Comparison of ENCODE assay signal across 13 cellular contexts in genomic region chr9:77440057-77440456, GRCh38.
A peak's percentile ranks its signal among the peaks of the same experiment; 100 is the strongest.
DNase-seq lines count a peak whose midpoint lies in the region; ATAC-seq and TF ChIP-seq lines count a peak whose summit lies in the region.
"Had no signal": no experiment of that assay in that cellular context is flagged by ENCODE, and none has a peak within 500 bp of the region (broad histone marks: within the 10 kb centered on the region; RNA-seq: fewer than 3 reads in every experiment).

No MANE protein-coding gene starts in this region.

- peak overlapping the region; percentile 14 for H3K27ac ChIP-seq in osteoblast (ENCODE audit: low read depth, low read length)
- no peak overlapping the region for H3K27ac ChIP-seq in OCI-LY7 (ENCODE audit: low read depth, low read length, poor library complexity, severe bottlenecking)
- H3K27ac ChIP-seq: tibial nerve had no signal

- peaks cover 21% of the 10 kb centered on the region for H3K4me1 Mint-ChIP-seq in chondrocyte (ENCODE audit: low read depth)
- H3K4me1 Mint-ChIP-seq: activated naive CD8-positive, alpha-beta T cell treated with anti-CD3 and anti-CD28 coated beads for 36 hours had no signal

- intact Hi-C loops in OCI-LY7 (cut with micrococcal nuclease; ENCODE audit: unreplicated experiment): no loop called here

- H3K9me2 ChIP-seq in OCI-LY7 (ENCODE audit: insufficient read depth, low read length): no peaks in the 10 kb centered on the region

- H3K9me3 ChIP-seq in osteoblast (ENCODE audit: low read depth, low read length) (no peaks in the 10 kb centered on the region), OCI-LY7 (ENCODE audit: low read length) (no peaks in the 10 kb centered on the region)
- H3K9me3 ChIP-seq: esophagus muscularis mucosa, tibial nerve had no signal

- H4K20me1 ChIP-seq in osteoblast (ENCODE audit: insufficient read depth, low read length) (no peaks in the 10 kb centered on the region), OCI-LY7 (ENCODE audit: insufficient read depth, low read length) (no peaks in the 10 kb centered on the region)

- peak overlapping the region; percentile 94 for H2AFZ ChIP-seq in osteoblast (ENCODE audit: low read length)
- no peak overlapping the region for H2AFZ ChIP-seq in OCI-LY7 (ENCODE audit: low read length)

- no peak for ATAC-seq in GM18502 (IDR thresholded peaks at IDR 0.05; ENCODE audit: poor library complexity, unreplicated experiment)
- ATAC-seq: activated CD4-positive, CD25-positive, alpha-beta regulatory T cell treated with anti-CD3 and anti-CD28 coated beads, Interleukin-2, amount 50 U/mL, for 24 hours had no signal

- H3K4me3 Mint-ChIP-seq in chondrocyte (ENCODE audit: unreplicated experiment): peak overlapping the region; percentile 52
- H3K4me3 Mint-ChIP-seq: activated naive CD8-positive, alpha-beta T cell treated with anti-CD3 and anti-CD28 coated beads for 36 hours had no signal

- H3K4me1 ChIP-seq in osteoblast (ENCODE audit: insufficient read depth, low read length) (peaks cover 6% of the 10 kb centered on the region), OCI-LY7 (ENCODE audit: insufficient read depth, low read length, poor library complexity, severe bottlenecking) (no peaks in the 10 kb centered on the region)

- H3K4me2 ChIP-seq in osteoblast (ENCODE audit: insufficient read depth, low read length) (peak overlapping the region; percentile 80), OCI-LY7 (ENCODE audit: low read length) (no peak overlapping the region)

- POLR2A ChIA-PET in OCI-LY7 (lab: Charles Lee): interaction anchor here (0.7 to 0.9 kb wide), 2 partner anchors 17 to 298 kb away, joined by 3 read pairs; no protein-coding TSS in a partner anchor

- no TSS peak for BruUV-seq in OCI-LY7 (replicated peaks; lab: Mats Ljungman, UMichigan)

- H3K27ac Mint-ChIP-seq in chondrocyte (ENCODE audit: unreplicated experiment): peak overlapping the region; percentile 66
- H3K27ac Mint-ChIP-seq: activated naive CD8-positive, alpha-beta T cell treated with anti-CD3 and anti-CD28 coated beads for 36 hours had no signal

- no peaks in the 10 kb centered on the region for H3K36me3 ChIP-seq in osteoblast (ENCODE audit: insufficient read depth, low read length)
- H3K36me3 ChIP-seq in OCI-LY7 (ENCODE audit: insufficient read depth, low read length): no peaks in the 10 kb centered on the region
- H3K36me3 ChIP-seq: esophagus muscularis mucosa, tibial nerve had no signal

- peak; percentile 48 for DNase-seq in EL
- DNase-seq in NCI-H2081 (lab: John Stamatoyannopoulos, UW): peak; percentile 95 to 98
- no peak for DNase-seq in chondrocyte (ENCODE audit: low spot score)
- DNase-seq in osteoblast (ENCODE audit: insufficient read length, low spot score, missing footprints): peak; percentile 88
- DNase-seq in activated naive CD4-positive, alpha-beta T cell treated with Interleukin-2 at 50 U/mL for 16 hours: no peak
- no peak for DNase-seq in OCI-LY7 (ENCODE audit: low spot score)
- no peak for DNase-seq in T-helper 9 cell
- DNase-seq: activated naive CD8-positive, alpha-beta T cell treated with anti-CD3 and anti-CD28 coated beads for 36 hours; NCI-H526 treated with DMSO at 0.1 percent for 48 hours had no signal

- TF ChIP-seq CTCF in chondrocyte (IDR thresholded peaks at IDR 0.05): peak; percentile 5
- TF ChIP-seq CTCF in osteoblast (IDR thresholded peaks at IDR 0.05; ENCODE audit: extremely low read depth, low read depth, low read length): no peak
- TF ChIP-seq CTCF in OCI-LY7 (conservative IDR thresholded peaks at IDR 0.05; ENCODE audit: low read length): no peak

- CTCF ChIA-PET in OCI-LY7 (lab: Charles Lee; ENCODE audit: unreplicated experiment): no interaction called here

- H3K36me3 Mint-ChIP-seq in chondrocyte (ENCODE audit: low read depth): no peaks in the 10 kb centered on the region
- H3K36me3 Mint-ChIP-seq: activated naive CD8-positive, alpha-beta T cell treated with anti-CD3 and anti-CD28 coated beads for 36 hours had no signal

- no peaks in the 10 kb centered on the region for H3K27me3 ChIP-seq in osteoblast (ENCODE audit: insufficient read depth, low read length)
- H3K27me3 ChIP-seq: esophagus muscularis mucosa, tibial nerve had no signal

- H3K4me3 ChIP-seq in osteoblast (ENCODE audit: insufficient read depth, low read length) (peak overlapping the region; percentile 67), OCI-LY7 (ENCODE audit: low read depth, low read length, poor library complexity, severe bottlenecking) (no peak overlapping the region)
- H3K4me3 ChIP-seq: tibial nerve had no signal

- H3K27me3 Mint-ChIP-seq in chondrocyte (ENCODE audit: low read depth): peaks cover 4% of the 10 kb centered on the region
- H3K27me3 Mint-ChIP-seq: activated naive CD8-positive, alpha-beta T cell treated with anti-CD3 and anti-CD28 coated beads for 36 hours had no signal

- no peaks in the 10 kb centered on the region for H3K9me3 Mint-ChIP-seq in chondrocyte (ENCODE audit: low read depth)
- H3K9me3 Mint-ChIP-seq: activated naive CD8-positive, alpha-beta T cell treated with anti-CD3 and anti-CD28 coated beads for 36 hours had no signal

- H3K79me2 ChIP-seq in osteoblast (ENCODE audit: insufficient read depth, low read length) (no peaks in the 10 kb centered on the region), OCI-LY7 (ENCODE audit: insufficient read depth, low read depth, low read length) (no peaks in the 10 kb centered on the region)

Comparison
In these comparisons a context has a peak if more than half of its experiments do, and no peak if none do; other contexts are left out.
1. DNase-seq: peak in EL (single experiment), NCI-H2081 (2 of 2) and osteoblast (single experiment); none in chondrocyte (single experiment), activated naive CD4-positive, alpha-beta T cell treated with Interleukin-2 at 50 U/mL for 16 hours (single experiment), OCI-LY7 (single experiment) and T-helper 9 cell (single experiment).